Comparison of ENCODE assay signal across 10 cellular contexts in the genomic region with DNA sequence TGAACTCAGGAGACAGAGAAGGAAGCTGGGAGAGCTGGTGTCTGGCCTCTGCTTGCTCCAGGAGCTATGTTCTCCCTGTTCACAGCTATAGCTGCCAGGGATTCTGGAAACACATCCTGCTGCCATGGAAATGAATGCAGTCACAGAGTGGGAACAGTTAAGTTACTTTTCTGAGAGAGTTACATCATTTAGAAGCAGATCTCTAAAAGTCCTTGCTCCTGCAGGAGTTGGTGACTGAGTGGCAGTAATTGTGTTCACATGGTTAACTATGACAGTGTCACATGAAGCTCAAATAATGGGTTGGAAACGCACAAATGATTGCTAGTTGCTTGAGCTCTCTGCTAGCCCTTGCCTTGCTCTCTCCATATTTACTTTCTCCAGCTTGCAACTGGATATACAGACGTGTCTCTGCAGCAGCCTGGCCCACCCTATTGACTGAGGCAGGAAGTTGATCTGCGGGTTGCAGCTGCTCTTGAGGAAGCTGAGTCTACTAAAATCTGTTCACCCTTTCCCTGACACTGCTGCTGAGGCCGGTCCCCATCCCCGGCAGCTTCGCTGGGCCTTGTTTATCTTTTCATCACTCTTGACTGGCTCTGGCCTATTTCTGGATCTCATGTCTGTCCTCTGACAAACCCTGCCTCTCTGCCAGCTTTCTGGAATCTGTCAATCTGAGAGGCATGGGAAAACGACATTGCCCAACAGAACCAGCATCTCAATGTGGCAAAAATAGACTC. TPM values are rescaled to one million over a fixed set of nuclear protein-coding genes. Genes with fewer than 3 reads are reported as not detected.
DNase-seq lines count a peak whose midpoint lies in the region; ATAC-seq, FAIRE-seq and TF ChIP-seq lines count a peak whose summit lies in the region.
"Had no signal": no experiment of that assay in that cellular context is flagged by ENCODE, and none has a peak within 500 bp of the region (broad histone marks: within the 10 kb centered on the region; RNA-seq: fewer than 3 reads in every experiment).

No MANE protein-coding gene starts in this region.

- no peaks in the 10 kb centered on the region for H3K79me2 ChIP-seq in SK-N-SH (ENCODE audit: insufficient read depth)

- no peaks in the 10 kb centered on the region for H3K36me3 ChIP-seq in SK-N-SH (replicated peaks in 1 of 2; ENCODE audit: control insufficient read depth in 1 of 2, insufficient read depth in 2 of 2, low read length in 1 of 2)
- H3K36me3 ChIP-seq in stomach smooth muscle (ENCODE audit: control insufficient read depth in 2 of 2, insufficient read depth in 2 of 2, low read length in 2 of 2) = no peaks in the 10 kb centered on the region

- H3F3A ChIP-seq in SK-N-SH (replicated peaks; ENCODE audit: insufficient read depth) = peaks cover 13% of the 10 kb centered on the region

- peak; percentile 65 for DNase-seq in NCI-H510A treated with DMSO at 0.1 percent for 48 hours (lab: John Stamatoyannopoulos, UW)
- DNase-seq in NCI-H510A (lab: John Stamatoyannopoulos, UW) = no peak
- DNase-seq in SK-N-SH = peak; percentile 79
- peak in 2 of 3 donors; percentile 55 to 58 for DNase-seq in right cardiac atrium
- no peak for DNase-seq in HTR-8/SVneo (ENCODE audit: insufficient read length, low spot score)
- DNase-seq: activated effector memory CD4-positive, alpha-beta T cell treated with Interleukin-2 at 50 U/mL for 16 hours had no signal

- POLR2A ChIA-PET in SK-N-SH (lab: Yijun Ruan, JAX) = interaction anchor here (1.4 to 1.8 kb wide), 3 partner anchors 14 to 31 kb away, joined by 4 to 11 read pairs (median 4); no protein-coding TSS in a partner anchor

- H3K4me1 ChIP-seq in SK-N-SH (ENCODE audit: control insufficient read depth in 1 of 2, insufficient read depth in 2 of 2, low read depth in 1 of 2, low read length in 1 of 2) (peaks cover 12 to 30% of the 10 kb centered on the region in 2 experiments; a peak in 3 of 4 replicates), right cardiac atrium (ENCODE audit: control insufficient read depth, insufficient read depth, low read length) (peaks cover 20% of the 10 kb centered on the region), stomach smooth muscle (ENCODE audit: control insufficient read depth, insufficient read depth, low read length) (peaks cover 32% of the 10 kb centered on the region)

- WGBS in SK-N-SH (ENCODE audit: low lambda C conversion rate) = 13% methylated on average over 7 of the region's 7 CpGs
- WGBS in right cardiac atrium = 5% methylated on average over 7 of the region's 7 CpGs

- FAIRE-seq in HTR-8/SVneo (lab: Jason Lieb, UNC) = no peak

- TF ChIP-seq CTCF in SK-N-SH (IDR thresholded peaks at IDR 0.05) = no peak

- no peaks in the 10 kb centered on the region for H4K20me1 ChIP-seq in SK-N-SH (ENCODE audit: insufficient read depth)

- no peaks in the 10 kb centered on the region for H3K9me2 ChIP-seq in SK-N-SH

- H3K4me2 ChIP-seq in SK-N-SH = peak overlapping the region; percentile 57

- peak overlapping the region; percentile 82 to 93 for H3K27ac ChIP-seq in SK-N-SH (ENCODE audit: low read depth in 2 of 2, low read length in 1 of 2)
- peak overlapping the region; percentile 19 for H3K27ac ChIP-seq in right cardiac atrium (ENCODE audit: low read length)
- H3K27ac ChIP-seq in stomach smooth muscle (ENCODE audit: low read length) = peak overlapping the region; percentile 64

- H2AFZ ChIP-seq in SK-N-SH (ENCODE audit: low read depth) = peak overlapping the region; percentile 72; the same call in 1 of the 2 replicates

- H3K9me3 ChIP-seq in SK-N-SH (no peaks in the 10 kb centered on the region), right cardiac atrium (ENCODE audit: control insufficient read depth, low read length) (no peaks in the 10 kb centered on the region), stomach smooth muscle (ENCODE audit: control insufficient read depth in 2 of 2, low read length in 2 of 2) (no peaks in the 10 kb centered on the region)

- peak overlapping the region; percentile 38; the same call in 1 of the 2 replicates for H3K9ac ChIP-seq in SK-N-SH
- H3K9ac ChIP-seq in stomach smooth muscle (ENCODE audit: low read length in 2 of 2) = peak overlapping the region in 1 of 2 donors; percentile 36

- intact Hi-C loops in right cardiac atrium (cut with DNase I) = loop anchor here in 2 of 4 donors (5.0 to 10.0 kb wide), 2 partner anchors 78 to 95 kb away; a partner anchor contains a TSS

- peak; percentile 43 to 94; a peak in 3 of 4 replicates for TF ChIP-seq EP300 in SK-N-SH (IDR thresholded peaks at IDR 0.05; ENCODE audit: borderline replicate concordance in 1 of 2, low read depth in 1 of 2, low read length in 1 of 2)

- CTCF ChIA-PET in SK-N-SH (lab: Yijun Ruan, JAX) = interaction anchor here (1.1 to 7.7 kb wide), 10 partner anchors 12 to 164 kb away, joined by 3 to 39 read pairs (median 6); a partner anchor contains a TSS

- H3K27me3 ChIP-seq in SK-N-SH (ENCODE audit: insufficient read depth) (no peaks in the 10 kb centered on the region), right cardiac atrium (ENCODE audit: control insufficient read depth, insufficient read depth) (no peaks in the 10 kb centered on the region), stomach smooth muscle (ENCODE audit: control insufficient read depth in 1 of 2, insufficient read depth in 2 of 2, low read length in 2 of 2) (no peaks in the 10 kb centered on the region)

- 0 out of 2 replicates have a peak, but pooled peaks have one; percentile 21 for TF ChIP-seq RAD21 in SK-N-SH (IDR thresholded peaks at IDR 0.05; ENCODE audit: low read length)

- ATAC-seq in right cardiac atrium (peak; percentile 80 to 83), HG03442 (IDR thresholded peaks at IDR 0.05; ENCODE audit: unreplicated experiment) (no peak), HG03432 (IDR thresholded peaks at IDR 0.05; ENCODE audit: unreplicated experiment) (no peak)

- H3K4me3 ChIP-seq in SK-N-SH (ENCODE audit: low read depth in 2 of 2, low read length in 1 of 2) (0 out of 4 replicates have a peak overlapping the region, but pooled peaks of 1 of the 2 experiments have one; percentile 10), right cardiac atrium (ENCODE audit: low read length) (no peak overlapping the region), stomach smooth muscle (ENCODE audit: low read length in 2 of 2) (peak overlapping the region; percentile 15 to 22)

TF ChIP-seq in SK-N-SH, 30 proteins besides CTCF, POLR2A, EP300 and RAD21 (continues in another document):
- TF ChIP-seq SMC3 (IDR thresholded peaks at IDR 0.05; ENCODE audit: low read depth, low read length) = no peak
- TF ChIP-seq, protein P1, sequence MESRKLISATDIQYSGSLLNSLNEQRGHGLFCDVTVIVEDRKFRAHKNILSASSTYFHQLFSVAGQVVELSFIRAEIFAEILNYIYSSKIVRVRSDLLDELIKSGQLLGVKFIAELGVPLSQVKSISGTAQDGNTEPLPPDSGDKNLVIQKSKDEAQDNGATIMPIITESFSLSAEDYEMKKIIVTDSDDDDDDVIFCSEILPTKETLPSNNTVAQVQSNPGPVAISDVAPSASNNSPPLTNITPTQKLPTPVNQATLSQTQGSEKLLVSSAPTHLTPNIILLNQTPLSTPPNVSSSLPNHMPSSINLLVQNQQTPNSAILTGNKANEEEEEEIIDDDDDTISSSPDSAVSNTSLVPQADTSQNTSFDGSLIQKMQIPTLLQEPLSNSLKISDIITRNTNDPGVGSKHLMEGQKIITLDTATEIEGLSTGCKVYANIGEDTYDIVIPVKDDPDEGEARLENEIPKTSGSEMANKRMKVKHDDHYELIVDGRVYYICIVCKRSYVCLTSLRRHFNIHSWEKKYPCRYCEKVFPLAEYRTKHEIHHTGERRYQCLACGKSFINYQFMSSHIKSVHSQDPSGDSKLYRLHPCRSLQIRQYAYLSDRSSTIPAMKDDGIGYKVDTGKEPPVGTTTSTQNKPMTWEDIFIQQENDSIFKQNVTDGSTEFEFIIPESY (IDR thresholded peaks at IDR 0.05; ENCODE audit: borderline replicate concordance, low read depth) = no peak
- peak; percentile 57; the same call in 1 of the 2 replicates for TF ChIP-seq MEF2A (IDR thresholded peaks at IDR 0.05; ENCODE audit: borderline replicate concordance, low read depth)
- no peak for TF ChIP-seq FOSL2 (IDR thresholded peaks at IDR 0.05; ENCODE audit: borderline replicate concordance, low read depth)
- no peak for TF ChIP-seq TAF1 (IDR thresholded peaks at IDR 0.05; ENCODE audit: borderline replicate concordance, low read depth, low read length)
- no peak for TF ChIP-seq ELF1 (IDR thresholded peaks at IDR 0.05)
- TF ChIP-seq, protein P2, sequence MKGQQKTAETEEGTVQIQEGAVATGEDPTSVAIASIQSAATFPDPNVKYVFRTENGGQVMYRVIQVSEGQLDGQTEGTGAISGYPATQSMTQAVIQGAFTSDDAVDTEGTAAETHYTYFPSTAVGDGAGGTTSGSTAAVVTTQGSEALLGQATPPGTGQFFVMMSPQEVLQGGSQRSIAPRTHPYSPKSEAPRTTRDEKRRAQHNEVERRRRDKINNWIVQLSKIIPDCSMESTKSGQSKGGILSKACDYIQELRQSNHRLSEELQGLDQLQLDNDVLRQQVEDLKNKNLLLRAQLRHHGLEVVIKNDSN (IDR thresholded peaks at IDR 0.05; ENCODE audit: borderline replicate concordance, low read depth) = 0 out of 2 replicates have a peak, but pooled peaks have one; percentile 12
- TF ChIP-seq, protein P3, sequence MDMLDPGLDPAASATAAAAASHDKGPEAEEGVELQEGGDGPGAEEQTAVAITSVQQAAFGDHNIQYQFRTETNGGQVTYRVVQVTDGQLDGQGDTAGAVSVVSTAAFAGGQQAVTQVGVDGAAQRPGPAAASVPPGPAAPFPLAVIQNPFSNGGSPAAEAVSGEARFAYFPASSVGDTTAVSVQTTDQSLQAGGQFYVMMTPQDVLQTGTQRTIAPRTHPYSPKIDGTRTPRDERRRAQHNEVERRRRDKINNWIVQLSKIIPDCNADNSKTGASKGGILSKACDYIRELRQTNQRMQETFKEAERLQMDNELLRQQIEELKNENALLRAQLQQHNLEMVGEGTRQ (IDR thresholded peaks at IDR 0.05; ENCODE audit: borderline replicate concordance, low read depth, low read length) = no peak
- peak; percentile 42; the same call in 1 of the 2 replicates for TF ChIP-seq SIN3A (IDR thresholded peaks at IDR 0.05; ENCODE audit: borderline replicate concordance, low read depth, low read length)

RNA-seq across cellular contexts. Expression of a gene that starts 16.7 kb away (rescaled TPM):
- polyA plus RNA-seq in SK-N-SH (2012; rRNA removed) (3.4 and 7.3 TPM in 2 replicates), right cardiac atrium (29.5 TPM)
- polyA plus RNA-seq in SK-N-SH (2012; cell fraction: cytosol; rRNA removed) = 1.9 and 3.0 TPM in 2 replicates
- 1.7 and 1.9 TPM in 2 replicates for polyA plus RNA-seq in SK-N-SH (2012; cell fraction: nucleus; rRNA removed)
- 10 to 100 TPM; 21.6 to 33.5 (median 24.7) TPM for total RNA-seq in right cardiac atrium

RNA-seq across cellular contexts. Expression of a gene that starts 26.5 kb away (rescaled TPM):
- 0.56 and 0.58 TPM in 2 replicates for polyA plus RNA-seq in SK-N-SH (2012; rRNA removed)
- 0.46 and 0.64 TPM in 2 replicates for polyA plus RNA-seq in SK-N-SH (2012; cell fraction: cytosol; rRNA removed)
- 0.45 and 1.1 TPM in 2 replicates for polyA plus RNA-seq in SK-N-SH (2012; cell fraction: nucleus; rRNA removed)
- total RNA-seq in right cardiac atrium = 1 to 10 TPM in 2 of 4 donors, under 1 TPM in 2; 0.71 to 2.8 (median 1.7) TPM
- polyA plus RNA-seq in right cardiac atrium = 2.1 TPM
- total RNA-seq: LHCN-M2 had no signal

RNA-seq across cellular contexts. Expression of a gene that starts 45.7 kb away (rescaled TPM):
- 27.9 and 31.0 TPM in 2 replicates for polyA plus RNA-seq in SK-N-SH (2012; rRNA removed)
- 7.3 and 13.0 TPM in 2 replicates for polyA plus RNA-seq in SK-N-SH (2012; cell fraction: cytosol; rRNA removed)
- 140 and 152 TPM in 2 replicates for polyA plus RNA-seq in SK-N-SH (2012; cell fraction: nucleus; rRNA removed)
- under 1 TPM; 0.20 to 0.58 (median 0.37) TPM for total RNA-seq in right cardiac atrium
- 0.25 TPM for polyA plus RNA-seq in right cardiac atrium
- total RNA-seq: LHCN-M2 had no signal

Comparison
In these comparisons a context has a peak if more than half of its experiments do, and no peak if none do; other contexts are left out.
1. DNase-seq: peak in NCI-H510A treated with DMSO at 0.1 percent for 48 hours (single experiment), SK-N-SH (single experiment) and right cardiac atrium (2 of 3); none in NCI-H510A (single experiment) and HTR-8/SVneo (single experiment).
2. H3K27ac ChIP-seq: peak in every context shown above with its lines; median percentile 88 in SK-N-SH; 64 in stomach smooth muscle; 19 in right cardiac atrium.
3. ATAC-seq: peak in right cardiac atrium (2 of 2); none in HG03442 (single experiment) and HG03432 (single experiment).